8 cellular contexts compared by ENCODE assay signal in the genomic region with DNA sequence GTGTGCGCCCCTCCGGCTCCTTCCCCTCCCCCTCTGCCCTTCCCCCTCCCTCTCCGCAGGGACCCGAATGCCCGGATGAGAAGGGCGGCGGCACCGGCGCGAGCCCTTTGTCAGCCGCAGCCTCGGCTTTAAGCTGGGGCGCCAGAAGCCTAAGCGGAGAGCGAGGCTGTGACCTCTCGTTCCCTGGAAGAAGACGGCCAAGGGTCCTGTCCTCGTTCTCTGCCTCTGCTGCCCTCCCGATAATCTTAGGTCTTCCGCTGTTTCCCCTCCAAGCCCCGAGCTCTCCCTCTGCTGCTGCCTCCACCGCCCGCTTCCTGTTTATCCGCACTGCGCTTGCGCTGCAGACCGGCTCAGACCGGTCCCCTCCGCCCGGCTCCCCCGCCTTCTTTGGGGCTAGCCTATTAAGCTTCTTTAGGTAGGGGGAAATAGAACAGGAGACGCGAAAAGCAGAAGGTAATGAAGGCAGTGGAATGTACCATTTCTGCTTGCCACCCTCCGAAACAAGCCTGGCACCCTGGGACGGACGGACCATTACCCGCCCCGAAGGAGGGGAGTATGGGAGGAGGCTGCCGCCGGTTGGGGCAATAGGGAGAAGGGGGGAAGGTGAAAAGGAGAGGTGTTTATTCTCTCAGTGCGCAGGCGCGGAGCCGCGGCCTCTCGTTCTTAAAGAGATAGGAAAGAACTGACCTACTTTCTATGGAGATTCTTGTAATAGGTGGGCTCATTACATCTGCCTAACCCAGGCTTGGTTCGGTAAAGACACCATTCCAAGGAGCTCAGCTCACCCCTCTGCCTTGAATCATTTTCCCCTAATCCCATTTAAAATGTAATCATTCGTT. TPM values are rescaled to one million over a fixed set of nuclear protein-coding genes. Genes with fewer than 3 reads are reported as not detected.
DNase-seq lines count a peak whose midpoint lies in the region; ATAC-seq lines count a peak whose summit lies in the region.

Gene OGA (minus strand): TSS at position 326 of the 839 bp plus-strand sequence. CDS start 422 bp downstream, outside the sequence.

- DNase-seq in NCI-H748 (lab: John Stamatoyannopoulos, UW; ENCODE audit: unreplicated experiment): peak; percentile 99
- peak; percentile 96 for DNase-seq in activated CD4-positive, alpha-beta T cell treated with anti-CD3 and anti-CD28 coated beads, Interleukin-2, amount 50 U/mL, for 1 hour
- peak; percentile 70 for DNase-seq in cortex of kidney (lab: John Stamatoyannopoulos, UW)
- peak; percentile 98 to 99 for DNase-seq in left colon
- DNase-seq in stimulated activated CD4-positive, alpha-beta T cell treated with anti-CD3 and anti-CD28 coated beads, Interleukin-1b, Interleukin-23, amount 100 ng/mL, for 48 hours: peak; percentile 99

- no peaks in the 10 kb centered on the region for H3K27me3 ChIP-seq in BLaER1 treated with 17β-estradiol and CSF1 and Interleukin-3, amounts not matched to agents 10 nM and 100 nM

- H3K4me2 ChIP-seq in BLaER1 treated with 17β-estradiol and CSF1 and Interleukin-3, amounts not matched to agents 10 nM and 100 nM: peak within 1 kb of the TSS; percentile 87 to 96 (median 92)

- peak within 1 kb of the TSS; percentile 80 to 100 (median 97) for H3K4me3 ChIP-seq in BLaER1 treated with 17β-estradiol and CSF1 and Interleukin-3, amounts not matched to agents 10 nM and 100 nM

- H3K36me3 ChIP-seq in BLaER1 treated with 17β-estradiol and CSF1 and Interleukin-3, amounts not matched to agents 10 nM and 100 nM: peaks cover 0 to 8% (median 1%) of the 10 kb centered on the region in 11 experiments; a peak in 12 of 22 replicates

- intact Hi-C loops in left colon (cut with DNase I, micrococcal nuclease): no loop called here

- H3K27ac ChIP-seq in BLaER1 treated with 17β-estradiol and CSF1 and Interleukin-3, amounts not matched to agents 10 nM and 100 nM: peak within 1 kb of the TSS; percentile 80 to 99 (median 94)

- H3K9ac ChIP-seq in BLaER1 treated with 17β-estradiol and CSF1 and Interleukin-3, amounts not matched to agents 10 nM and 100 nM: peak within 1 kb of the TSS; percentile 86 to 99 (median 94)

- peaks cover 46 to 48% (median 46%) of the 10 kb centered on the region in 11 experiments for H4K20me1 ChIP-seq in BLaER1 treated with 17β-estradiol and CSF1 and Interleukin-3, amounts not matched to agents 10 nM and 100 nM

- H3K9me3 ChIP-seq in BLaER1 treated with 17β-estradiol and CSF1 and Interleukin-3, amounts not matched to agents 10 nM and 100 nM (replicated peaks in 1 of 11): no peaks in the 10 kb centered on the region

- peaks cover 30 to 38% (median 33%) of the 10 kb centered on the region in 10 experiments for H3K4me1 ChIP-seq in BLaER1 treated with 17β-estradiol and CSF1 and Interleukin-3, amounts not matched to agents 10 nM and 100 nM

- ATAC-seq in GM19351 (IDR thresholded peaks at IDR 0.05; ENCODE audit: unreplicated experiment) (peak; percentile 81), HG03521 (IDR thresholded peaks at IDR 0.05; ENCODE audit: unreplicated experiment) (peak; percentile 90), left colon (peak; percentile 86)

RNA-seq across cellular contexts. Expression of gene OGA, which starts in this region (rescaled TPM):
- total RNA-seq in left colon: 10 to 100 TPM; 81.9 to 83.3 TPM

Comparison
In these comparisons a context has a peak if more than half of its experiments do, and no peak if none do; other contexts are left out.
1. Peak in every context shown above with its lines: DNase-seq, ATAC-seq, H3K4me3 ChIP-seq and H3K27ac ChIP-seq.